ENCODE assay signal across 29 cellular contexts in genomic region chr1:51328279-51328678, GRCh38. TPM values are rescaled to one million over a fixed set of nuclear protein-coding genes. Genes with fewer than 3 reads are reported as not detected.
DNase-seq lines count a peak whose midpoint lies in the region; ATAC-seq and TF ChIP-seq lines count a peak whose summit lies in the region.
"Had no signal": no experiment of that assay in that cellular context is flagged by ENCODE, and none has a peak within 500 bp of the region (broad histone marks: within the 10 kb centered on the region; RNA-seq: fewer than 3 reads in every experiment).

No MANE protein-coding gene starts in this region.

- H3K4me1 ChIP-seq in Caco-2 (peaks cover 20% of the 10 kb centered on the region), HCT116 (ENCODE audit: control insufficient read depth in 1 of 2, insufficient read depth in 2 of 2, low read length in 2 of 2) (peaks cover 22 to 49% of the 10 kb centered on the region in 2 experiments), upper lobe of left lung (peaks cover 10 to 19% (median 17%) of the 10 kb centered on the region in 4 donors)

- POLR2A ChIA-PET in Caco-2 (lab: Charles Lee), result no interaction called here
- POLR2A ChIA-PET in HCT116 (lab: Charles Lee), result no interaction called here

- H3K4me1 Mint-ChIP-seq in Caco-2 (ENCODE audit: low read depth, unreplicated experiment) (peaks cover 12% of the 10 kb centered on the region), osteocyte (ENCODE audit: unreplicated experiment) (peaks cover 32% of the 10 kb centered on the region)

- TF ChIP-seq EP300 in upper lobe of left lung (IDR thresholded peaks at IDR 0.05), result no peak

- DNase-seq in Caco-2, result no peak
- DNase-seq in HCT116 (ENCODE audit: low read depth, low spot score), result no peak
- peak; percentile 22 for DNase-seq in dedifferentiated amniotic fluid mesenchymal stem cell (ENCODE audit: extremely low spot score)
- no peak for DNase-seq in osteocyte (ENCODE audit: extremely low spot score, unreplicated experiment)
- no peak for DNase-seq in NOMO-1 (lab: John Stamatoyannopoulos, UW; ENCODE audit: unreplicated experiment in 2 of 2)
- no peak for DNase-seq in upper lobe of left lung
- DNase-seq in CD1c-positive myeloid dendritic cell (ENCODE audit: extremely low spot score), result no peak
- DNase-seq: activated CD8-positive, alpha-beta memory T cell treated with anti-CD3 and anti-CD28 coated beads, Interleukin-2, amount 50 U/mL, for 48 hours; activated CD8-positive, alpha-beta T cell treated with anti-CD3 and anti-CD28 coated beads for 36 hours; activated naive CD4-positive, alpha-beta T cell treated with Interleukin-2 at 50 U/mL for 16 hours; amniotic stem cell; CD4-positive, CD25-positive, alpha-beta regulatory T cell; effector memory CD4-positive, alpha-beta T cell; H9; Karpas-422; NCI-H1417; NCI-H2081; NCI-H345; nucleus accumbens; psoas muscle; SHP77; sigmoid colon; stimulated activated CD4-positive, alpha-beta T cell treated with anti-CD3 and anti-CD28 coated beads, Interleukin-12 subunit alpha, Interleukin-12 subunit beta, amount 100 ng/mL, for 4 hours; stimulated activated CD4-positive, alpha-beta T cell treated with anti-CD3 and anti-CD28 coated beads, Interleukin-4, amount 100 ng/mL, for 1 hour; SW 1271; transverse colon had no signal

- WGBS in upper lobe of left lung, 2 donors, result 88 to 95% methylated on average over 3 of the region's 3 CpGs

- H3K27ac Mint-ChIP-seq in Caco-2 (ENCODE audit: unreplicated experiment), result no peak overlapping the region
- peak overlapping the region; percentile 58 for H3K27ac Mint-ChIP-seq in osteocyte (ENCODE audit: unreplicated experiment)
- H3K27ac Mint-ChIP-seq: activated CD8-positive, alpha-beta T cell treated with anti-CD3 and anti-CD28 coated beads for 36 hours; activated T-helper 1 cell treated with anti-CD3 and anti-CD28 coated beads, Interleukin-12 subunit alpha, Interleukin-12 subunit beta, Interleukin-2, Interleukin-4 antibody, amounts not matched to agents 30 ng/mL and 10 ng/mL and 1 ng/mL, durations not matched to agents 14 hours and 24 hours and 36 hours; H9 had no signal

- TF ChIP-seq POLR2A in HCT116 (IDR thresholded peaks at IDR 0.05; ENCODE audit: borderline replicate concordance, extremely low read depth, insufficient read depth, insufficient read length) (no peak), upper lobe of left lung (IDR thresholded peaks at IDR 0.05) (no peak)

- BruUV-seq in Caco-2 (replicated peaks; lab: Mats Ljungman, UMichigan), result TSS peak; percentile 21
- TSS peak; percentile 41 for BruUV-seq in HCT116 (replicated peaks; lab: Mats Ljungman, UMichigan)

- H3K79me2 ChIP-seq in HCT116 (ENCODE audit: insufficient read depth, low read length), result peaks cover 2% of the 10 kb centered on the region; the same call in 1 of the 2 replicates

- H4K20me1 ChIP-seq in HCT116 (ENCODE audit: insufficient read depth), result no peaks in the 10 kb centered on the region

- H3K36me3 Mint-ChIP-seq in Caco-2 (ENCODE audit: insufficient read depth, unreplicated experiment) (no peaks in the 10 kb centered on the region), osteocyte (ENCODE audit: unreplicated experiment) (no peaks in the 10 kb centered on the region)
- H3K36me3 Mint-ChIP-seq: CD4-positive, CD25-positive, alpha-beta regulatory T cell had no signal

- H3K4me3 Mint-ChIP-seq in Caco-2 (ENCODE audit: unreplicated experiment) (no peak overlapping the region), osteocyte (ENCODE audit: unreplicated experiment) (no peak overlapping the region)
- H3K4me3 Mint-ChIP-seq: activated CD8-positive, alpha-beta T cell treated with anti-CD3 and anti-CD28 coated beads for 36 hours; activated T-helper 1 cell treated with anti-CD3 and anti-CD28 coated beads, Interleukin-12 subunit alpha, Interleukin-12 subunit beta, Interleukin-2, Interleukin-4 antibody, amounts not matched to agents 30 ng/mL and 10 ng/mL and 1 ng/mL, durations not matched to agents 14 hours and 24 hours and 36 hours had no signal

- CTCF ChIA-PET in Caco-2 (lab: Charles Lee) (no interaction called here), HCT116 (lab: Charles Lee) (no interaction called here)

- RAD21 ChIA-PET in HCT116 (lab: Charles Lee; ENCODE audit: low non-redundant PET in 1 of 2, low total read pairs in 2 of 2, uncharacterized antibody in 2 of 2, unreplicated experiment in 2 of 2), result no interaction called here

- H3K9me3 ChIP-seq in Caco-2, result no peaks in the 10 kb centered on the region
- H3K9me3 ChIP-seq in HCT116 (ENCODE audit: control insufficient read depth in 1 of 2, insufficient read depth in 1 of 2, low read depth in 1 of 2, low read length in 2 of 2), result no peaks in the 10 kb centered on the region
- no peaks in the 10 kb centered on the region for H3K9me3 ChIP-seq in upper lobe of left lung
- H3K9me3 ChIP-seq: psoas muscle, sigmoid colon, transverse colon had no signal

- no peaks in the 10 kb centered on the region for H3K9me2 ChIP-seq in HCT116 (ENCODE audit: insufficient read depth)

- H3K9ac ChIP-seq in HCT116 (ENCODE audit: low read length), result no peak overlapping the region

- no peak for TF ChIP-seq RAD21 in HCT116 (IDR thresholded peaks at IDR 0.05; ENCODE audit: low read depth)

- H3K27me3 Mint-ChIP-seq in Caco-2 (ENCODE audit: insufficient read depth, unreplicated experiment) (no peaks in the 10 kb centered on the region), osteocyte (ENCODE audit: unreplicated experiment) (no peaks in the 10 kb centered on the region)

- H3K27me3 ChIP-seq in Caco-2 (replicated peaks; ENCODE audit: control insufficient read depth, insufficient read depth, low read length) (no peaks in the 10 kb centered on the region), HCT116 (ENCODE audit: insufficient read depth, low read length) (no peaks in the 10 kb centered on the region), upper lobe of left lung (peaks cover 0 to 15% (median 3%) of the 10 kb centered on the region in 4 donors)

- no peak overlapping the region for H3K4me3 ChIP-seq in Caco-2 (ENCODE audit: low read depth, low read length)
- no peak overlapping the region for H3K4me3 ChIP-seq in HCT116 (replicated peaks in 1 of 2; ENCODE audit: low read depth in 1 of 2, low read length in 2 of 2)
- H3K4me3 ChIP-seq in upper lobe of left lung, result no peak overlapping the region
- H3K4me3 ChIP-seq: coronary artery, psoas muscle, sigmoid colon, transverse colon had no signal

- ATAC-seq in HCT116, result no peak
- no peak for ATAC-seq in upper lobe of left lung (ENCODE audit: low FRiP score in 2 of 2)
- ATAC-seq: activated CD8-positive, alpha-beta T cell treated with anti-CD3 and anti-CD28 coated beads for 36 hours; psoas muscle had no signal

- H3K36me3 ChIP-seq in Caco-2 (ENCODE audit: control insufficient read depth, insufficient read depth, low read length) (no peaks in the 10 kb centered on the region), HCT116 (ENCODE audit: control insufficient read depth in 1 of 2, insufficient read depth in 2 of 2, low read length in 2 of 2) (no peaks in the 10 kb centered on the region), upper lobe of left lung (no peaks in the 10 kb centered on the region)
- H3K36me3 ChIP-seq: sigmoid colon, transverse colon had no signal

- H2AFZ ChIP-seq in HCT116 (ENCODE audit: low read depth, low read length, poor library complexity, severe bottlenecking), result no peak overlapping the region

- TF ChIP-seq CTCF in Caco-2 (IDR thresholded peaks at IDR 0.05; ENCODE audit: insufficient read depth in 1 of 2, low read depth in 1 of 2, low read length in 1 of 2, severe bottlenecking in 1 of 2, unreplicated experiment in 1 of 2), result no peak
- no peak for TF ChIP-seq CTCF in HCT116 (IDR thresholded peaks at IDR 0.05 in 2 of 3, conservative IDR thresholded peaks at IDR 0.05 in 1 of 3; ENCODE audit: borderline replicate concordance in 1 of 3, insufficient read depth in 1 of 3, low read depth in 2 of 3, low read length in 2 of 3)
- no peak for TF ChIP-seq CTCF in osteocyte (IDR thresholded peaks at IDR 0.05)
- no peak for TF ChIP-seq CTCF in upper lobe of left lung (IDR thresholded peaks at IDR 0.05)

- no peak overlapping the region for H3K4me2 ChIP-seq in HCT116 (ENCODE audit: low read length)

- H3K27ac ChIP-seq in HCT116 (ENCODE audit: low read depth, low read length) (no peak overlapping the region), upper lobe of left lung (no peak overlapping the region)
- H3K27ac ChIP-seq: coronary artery, epithelial cell of prostate, psoas muscle, sigmoid colon had no signal

- H3K9me3 Mint-ChIP-seq in Caco-2 (ENCODE audit: unreplicated experiment) (no peaks in the 10 kb centered on the region), osteocyte (ENCODE audit: unreplicated experiment) (no peaks in the 10 kb centered on the region)
- H3K9me3 Mint-ChIP-seq: activated CD8-positive, alpha-beta T cell treated with anti-CD3 and anti-CD28 coated beads for 36 hours; activated T-helper 1 cell treated with anti-CD3 and anti-CD28 coated beads, Interleukin-12 subunit alpha, Interleukin-12 subunit beta, Interleukin-2, Interleukin-4 antibody, amounts not matched to agents 30 ng/mL and 10 ng/mL and 1 ng/mL, durations not matched to agents 14 hours and 24 hours and 36 hours; H9 had no signal

- intact Hi-C loops in Caco-2 (cut with micrococcal nuclease; ENCODE audit: unreplicated experiment), result no loop called here
- intact Hi-C loops in HCT116 (cut with micrococcal nuclease), result no loop called here

TF ChIP-seq in HCT116, 20 proteins besides CTCF, POLR2A, EP300 and RAD21 (continues in another document):
- TF ChIP-seq ZBTB33 (IDR thresholded peaks at IDR 0.05; ENCODE audit: extremely low read depth, insufficient replicate concordance, low read length) (no peak), ZFX (IDR thresholded peaks at IDR 0.05) (no peak), ZNF274 (IDR thresholded peaks at IDR 0.05; ENCODE audit: low read depth, low read length) (no peak), EZH2 (IDR thresholded peaks at IDR 0.05) (no peak), POLR2AphosphoS5 (IDR thresholded peaks at IDR 0.05; ENCODE audit: low read depth, low read length) (no peak), SIN3A (IDR thresholded peaks at IDR 0.05; ENCODE audit: low read depth) (no peak)

RNA-seq across cellular contexts. Expression of gene TTC39A, which starts 2.1 kb away (rescaled TPM):
- 21.0 and 24.4 TPM in 2 replicates for total RNA-seq in Caco-2 (2022)
- 15.4 TPM for total RNA-seq in HCT116 (2021; ENCODE audit: unreplicated experiment)
- 28.5 and 29.4 TPM in 2 replicates for polyA plus RNA-seq in HCT116 (2012)
- 0.73 and 1.3 TPM in 2 replicates for total RNA-seq in osteocyte
- total RNA-seq in upper lobe of left lung, result 10 to 100 TPM; 33.0 to 96.4 (median 55.7) TPM
- total RNA-seq: activated T-helper 1 cell treated with anti-CD3 and anti-CD28 coated beads, Interleukin-12 subunit alpha, Interleukin-12 subunit beta, Interleukin-2, Interleukin-4 antibody, amounts not matched to agents 30 ng/mL and 10 ng/mL and 1 ng/mL, durations not matched to agents 14 hours and 24 hours and 36 hours; CD4-positive, CD25-positive, alpha-beta regulatory T cell had no signal
